In the genomic region with DNA sequence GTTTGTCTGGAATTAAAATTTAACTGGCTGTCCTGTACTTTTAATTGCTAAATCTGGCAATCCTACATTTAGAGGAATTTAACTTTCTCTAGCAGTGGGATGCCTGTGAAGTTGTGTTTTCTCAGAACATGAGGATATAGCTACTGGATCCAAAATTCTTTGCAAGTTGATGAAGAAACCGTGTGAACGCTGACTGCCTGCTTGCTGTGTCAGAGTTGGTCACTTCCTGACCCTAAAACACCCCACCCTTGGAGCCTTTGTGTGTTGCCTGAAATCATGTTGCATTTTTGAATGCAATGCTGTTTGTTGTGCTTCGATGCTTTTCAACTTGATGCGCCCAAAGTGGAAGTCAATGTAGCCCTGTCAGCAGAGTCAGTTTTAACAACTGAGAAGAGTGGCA, we compare ENCODE assay signal across 1 cellular context.
TF ChIP-seq lines count a peak whose summit lies in the region.

No MANE protein-coding gene starts in this region.

TF ChIP-seq in H1, 55 proteins besides CTCF, POLR2A, EP300 and RAD21:
- TF ChIP-seq, protein P1, sequence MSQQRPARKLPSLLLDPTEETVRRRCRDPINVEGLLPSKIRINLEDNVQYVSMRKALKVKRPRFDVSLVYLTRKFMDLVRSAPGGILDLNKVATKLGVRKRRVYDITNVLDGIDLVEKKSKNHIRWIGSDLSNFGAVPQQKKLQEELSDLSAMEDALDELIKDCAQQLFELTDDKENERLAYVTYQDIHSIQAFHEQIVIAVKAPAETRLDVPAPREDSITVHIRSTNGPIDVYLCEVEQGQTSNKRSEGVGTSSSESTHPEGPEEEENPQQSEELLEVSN (IDR thresholded peaks at IDR 0.05), result no peak
- TF ChIP-seq GTF2F1 (IDR thresholded peaks at IDR 0.05; ENCODE audit: borderline replicate concordance, low read depth, low read length) (no peak), FOSL1 (IDR thresholded peaks at IDR 0.05; ENCODE audit: insufficient read depth, low read depth, low read length) (no peak), ZNF274 (IDR thresholded peaks at IDR 0.05; ENCODE audit: borderline replicate concordance, extremely low read depth, low read length) (no peak), JUN (IDR thresholded peaks at IDR 0.05; ENCODE audit: low read depth, low read length) (no peak), NRF1 (IDR thresholded peaks at IDR 0.05; ENCODE audit: low read depth, low read length) (no peak), BACH1 (IDR thresholded peaks at IDR 0.05; ENCODE audit: low read length) (no peak), TEAD4 (IDR thresholded peaks at IDR 0.05; ENCODE audit: low read depth, low read length) (no peak), ASH2L (IDR thresholded peaks at IDR 0.05; ENCODE audit: low read length) (no peak), TBP (IDR thresholded peaks at IDR 0.05; ENCODE audit: low read depth, low read length) (no peak), SIX5 (IDR thresholded peaks at IDR 0.05; ENCODE audit: low read depth, low read length) (no peak), KDM4A (IDR thresholded peaks at IDR 0.05; ENCODE audit: low read depth, low read length, severe bottlenecking) (no peak), TAF7 (optimal IDR thresholded peaks at IDR 0.05; ENCODE audit: borderline replicate concordance, low read depth, low read length) (no peak)
- TF ChIP-seq, protein P2, sequence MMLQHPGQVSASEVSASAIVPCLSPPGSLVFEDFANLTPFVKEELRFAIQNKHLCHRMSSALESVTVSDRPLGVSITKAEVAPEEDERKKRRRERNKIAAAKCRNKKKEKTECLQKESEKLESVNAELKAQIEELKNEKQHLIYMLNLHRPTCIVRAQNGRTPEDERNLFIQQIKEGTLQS (IDR thresholded peaks at IDR 0.05; ENCODE audit: insufficient read depth, low read depth, low read length), result no peak
